ENCODE assay signal across 1 cellular context in the genomic region with DNA sequence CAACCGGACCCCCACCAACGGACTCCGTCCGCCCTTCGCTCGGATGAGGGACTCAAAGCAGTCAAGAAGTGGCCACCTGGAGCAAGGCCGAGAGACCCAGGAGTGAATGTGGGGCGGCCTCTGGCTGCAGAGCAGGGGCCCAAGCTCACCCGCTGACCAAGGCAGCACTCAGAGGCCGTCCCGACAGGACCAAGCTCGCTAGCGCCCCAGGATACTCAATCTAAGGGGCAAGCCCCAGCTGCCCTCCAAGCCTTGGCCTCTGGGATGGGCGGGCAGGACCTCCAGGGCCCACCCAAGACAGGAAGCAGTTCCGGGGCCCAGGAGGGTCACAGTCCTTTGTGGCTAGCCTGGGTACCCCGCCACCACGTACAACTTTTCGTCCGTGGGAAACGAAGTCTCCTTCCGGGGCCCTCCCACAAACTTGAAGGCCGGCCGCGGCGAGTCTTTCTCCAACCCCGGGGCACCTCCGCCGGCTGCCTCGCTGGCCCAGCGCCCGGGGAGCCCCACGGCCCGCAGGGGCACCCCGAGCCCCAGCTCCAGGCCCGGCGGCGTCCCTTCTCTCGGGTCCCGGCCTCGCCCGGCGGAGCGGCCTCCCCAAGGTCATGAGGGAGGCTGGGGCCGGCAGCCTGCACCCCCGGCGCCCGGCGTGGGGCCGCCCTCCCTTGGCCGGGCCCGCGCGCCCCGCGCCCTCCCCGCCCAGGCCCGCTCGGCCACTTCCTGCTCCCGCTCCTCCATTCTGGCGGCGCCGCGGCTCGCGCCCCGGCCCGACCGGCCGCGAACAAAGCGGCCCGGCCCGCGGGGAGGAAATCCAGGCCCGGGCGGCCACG.
TF ChIP-seq lines count a peak whose summit lies in the region.

No MANE protein-coding gene starts in this region.

TF ChIP-seq in HepG2, 621 proteins besides CTCF, POLR2A, EP300 and RAD21 (continues in another document):
- TF ChIP-seq SMAD1 (CRISPR knock-in tag; IDR thresholded peaks at IDR 0.05; ENCODE audit: borderline replicate concordance, low read depth) (no peak), PHF8 (CRISPR knock-in tag; IDR thresholded peaks at IDR 0.05) (peak; percentile 50), ISX (CRISPR knock-in tag; conservative IDR thresholded peaks at IDR 0.05) (0 out of 2 replicates have a peak, but pooled peaks have one; percentile 32), ZFX (CRISPR knock-in tag; IDR thresholded peaks at IDR 0.05; ENCODE audit: low read depth) (peak; percentile 80), ZNF589 (CRISPR knock-in tag; conservative IDR thresholded peaks at IDR 0.05) (no peak), ZNF777 (CRISPR knock-in tag; IDR thresholded peaks at IDR 0.05) (no peak), IKZF4 (CRISPR knock-in tag; IDR thresholded peaks at IDR 0.05; ENCODE audit: borderline replicate concordance, low read depth, not compliant biosample characterization) (peak; percentile 13), AGO2 (optimal IDR thresholded peaks at IDR 0.05; ENCODE audit: low read depth, low read length) (peak; percentile 42), ZNF678 (CRISPR knock-in tag; IDR thresholded peaks at IDR 0.05) (no peak), KDM5B (CRISPR knock-in tag; IDR thresholded peaks at IDR 0.05; ENCODE audit: borderline replicate concordance) (0 out of 2 replicates have a peak, but pooled peaks have one; percentile 16), YEATS4 (CRISPR knock-in tag; IDR thresholded peaks at IDR 0.05; ENCODE audit: borderline replicate concordance) (no peak), ZNF10 (CRISPR knock-in tag; IDR thresholded peaks at IDR 0.05; ENCODE audit: borderline replicate concordance, low read depth) (no peak), ELF3 (CRISPR knock-in tag; IDR thresholded peaks at IDR 0.05) (no peak), CC2D1A (CRISPR knock-in tag; IDR thresholded peaks at IDR 0.05) (no peak), ZNF430 (CRISPR knock-in tag; IDR thresholded peaks at IDR 0.05) (0 out of 2 replicates have a peak, but pooled peaks have one; percentile 37), NRL (CRISPR knock-in tag; IDR thresholded peaks at IDR 0.05; ENCODE audit: borderline replicate concordance) (peak; percentile 25; the same call in 1 of the 2 replicates), RBM39 (IDR thresholded peaks at IDR 0.05; ENCODE audit: low read depth, low read length, poor library complexity, severe bottlenecking) (no peak), HIVEP1 (CRISPR knock-in tag; IDR thresholded peaks at IDR 0.05) (0 out of 2 replicates have a peak, but pooled peaks have one; percentile 9), ZNF282 (IDR thresholded peaks at IDR 0.05; ENCODE audit: partially characterized antibody) (no peak), ZBTB42 (CRISPR knock-in tag; IDR thresholded peaks at IDR 0.05) (0 out of 2 replicates have a peak, but pooled peaks have one; percentile 55), ZFY (CRISPR knock-in tag; IDR thresholded peaks at IDR 0.05) (peak; percentile 27), NONO (IDR thresholded peaks at IDR 0.05) (no peak), NONO (CRISPR knock-in tag; conservative IDR thresholded peaks at IDR 0.05) (0 out of 2 replicates have a peak, but pooled peaks have one; percentile 20), HNRNPLL (IDR thresholded peaks at IDR 0.05; ENCODE audit: low read depth, low read length, poor library complexity, severe bottlenecking) (peak; percentile 15), NFKB2 (CRISPR knock-in tag; IDR thresholded peaks at IDR 0.05; ENCODE audit: borderline replicate concordance) (peak; percentile 23; the same call in 1 of the 2 replicates), FIP1L1 (IDR thresholded peaks at IDR 0.05; ENCODE audit: borderline replicate concordance, insufficient read depth, low read depth, low read length) (no peak), ZSCAN25 (CRISPR knock-in tag; IDR thresholded peaks at IDR 0.05) (no peak), ATF1 (CRISPR knock-in tag; IDR thresholded peaks at IDR 0.05) (no peak), GABPB1 (CRISPR knock-in tag; IDR thresholded peaks at IDR 0.05) (peak; percentile 82)
- TF ChIP-seq, protein P1, sequence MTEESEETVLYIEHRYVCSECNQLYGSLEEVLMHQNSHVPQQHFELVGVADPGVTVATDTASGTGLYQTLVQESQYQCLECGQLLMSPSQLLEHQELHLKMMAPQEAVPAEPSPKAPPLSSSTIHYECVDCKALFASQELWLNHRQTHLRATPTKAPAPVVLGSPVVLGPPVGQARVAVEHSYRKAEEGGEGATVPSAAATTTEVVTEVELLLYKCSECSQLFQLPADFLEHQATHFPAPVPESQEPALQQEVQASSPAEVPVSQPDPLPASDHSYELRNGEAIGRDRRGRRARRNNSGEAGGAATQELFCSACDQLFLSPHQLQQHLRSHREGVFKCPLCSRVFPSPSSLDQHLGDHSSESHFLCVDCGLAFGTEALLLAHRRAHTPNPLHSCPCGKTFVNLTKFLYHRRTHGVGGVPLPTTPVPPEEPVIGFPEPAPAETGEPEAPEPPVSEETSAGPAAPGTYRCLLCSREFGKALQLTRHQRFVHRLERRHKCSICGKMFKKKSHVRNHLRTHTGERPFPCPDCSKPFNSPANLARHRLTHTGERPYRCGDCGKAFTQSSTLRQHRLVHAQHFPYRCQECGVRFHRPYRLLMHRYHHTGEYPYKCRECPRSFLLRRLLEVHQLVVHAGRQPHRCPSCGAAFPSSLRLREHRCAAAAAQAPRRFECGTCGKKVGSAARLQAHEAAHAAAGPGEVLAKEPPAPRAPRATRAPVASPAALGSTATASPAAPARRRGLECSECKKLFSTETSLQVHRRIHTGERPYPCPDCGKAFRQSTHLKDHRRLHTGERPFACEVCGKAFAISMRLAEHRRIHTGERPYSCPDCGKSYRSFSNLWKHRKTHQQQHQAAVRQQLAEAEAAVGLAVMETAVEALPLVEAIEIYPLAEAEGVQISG (CRISPR knock-in tag; IDR thresholded peaks at IDR 0.05), result peak; percentile 7; the same call in 1 of the 2 replicates
- TF ChIP-seq, protein P2, sequence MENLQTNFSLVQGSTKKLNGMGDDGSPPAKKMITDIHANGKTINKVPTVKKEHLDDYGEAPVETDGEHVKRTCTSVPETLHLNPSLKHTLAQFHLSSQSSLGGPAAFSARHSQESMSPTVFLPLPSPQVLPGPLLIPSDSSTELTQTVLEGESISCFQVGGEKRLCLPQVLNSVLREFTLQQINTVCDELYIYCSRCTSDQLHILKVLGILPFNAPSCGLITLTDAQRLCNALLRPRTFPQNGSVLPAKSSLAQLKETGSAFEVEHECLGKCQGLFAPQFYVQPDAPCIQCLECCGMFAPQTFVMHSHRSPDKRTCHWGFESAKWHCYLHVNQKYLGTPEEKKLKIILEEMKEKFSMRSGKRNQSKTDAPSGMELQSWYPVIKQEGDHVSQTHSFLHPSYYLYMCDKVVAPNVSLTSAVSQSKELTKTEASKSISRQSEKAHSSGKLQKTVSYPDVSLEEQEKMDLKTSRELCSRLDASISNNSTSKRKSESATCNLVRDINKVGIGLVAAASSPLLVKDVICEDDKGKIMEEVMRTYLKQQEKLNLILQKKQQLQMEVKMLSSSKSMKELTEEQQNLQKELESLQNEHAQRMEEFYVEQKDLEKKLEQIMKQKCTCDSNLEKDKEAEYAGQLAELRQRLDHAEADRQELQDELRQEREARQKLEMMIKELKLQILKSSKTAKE (CRISPR knock-in tag; IDR thresholded peaks at IDR 0.05; ENCODE audit: borderline replicate concordance), result no peak
- TF ChIP-seq, protein P3, sequence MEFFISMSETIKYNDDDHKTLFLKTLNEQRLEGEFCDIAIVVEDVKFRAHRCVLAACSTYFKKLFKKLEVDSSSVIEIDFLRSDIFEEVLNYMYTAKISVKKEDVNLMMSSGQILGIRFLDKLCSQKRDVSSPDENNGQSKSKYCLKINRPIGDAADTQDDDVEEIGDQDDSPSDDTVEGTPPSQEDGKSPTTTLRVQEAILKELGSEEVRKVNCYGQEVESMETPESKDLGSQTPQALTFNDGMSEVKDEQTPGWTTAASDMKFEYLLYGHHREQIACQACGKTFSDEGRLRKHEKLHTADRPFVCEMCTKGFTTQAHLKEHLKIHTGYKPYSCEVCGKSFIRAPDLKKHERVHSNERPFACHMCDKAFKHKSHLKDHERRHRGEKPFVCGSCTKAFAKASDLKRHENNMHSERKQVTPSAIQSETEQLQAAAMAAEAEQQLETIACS (CRISPR knock-in tag; IDR thresholded peaks at IDR 0.05), result peak; percentile 30; the same call in 1 of the 2 replicates
- TF ChIP-seq, protein P4, sequence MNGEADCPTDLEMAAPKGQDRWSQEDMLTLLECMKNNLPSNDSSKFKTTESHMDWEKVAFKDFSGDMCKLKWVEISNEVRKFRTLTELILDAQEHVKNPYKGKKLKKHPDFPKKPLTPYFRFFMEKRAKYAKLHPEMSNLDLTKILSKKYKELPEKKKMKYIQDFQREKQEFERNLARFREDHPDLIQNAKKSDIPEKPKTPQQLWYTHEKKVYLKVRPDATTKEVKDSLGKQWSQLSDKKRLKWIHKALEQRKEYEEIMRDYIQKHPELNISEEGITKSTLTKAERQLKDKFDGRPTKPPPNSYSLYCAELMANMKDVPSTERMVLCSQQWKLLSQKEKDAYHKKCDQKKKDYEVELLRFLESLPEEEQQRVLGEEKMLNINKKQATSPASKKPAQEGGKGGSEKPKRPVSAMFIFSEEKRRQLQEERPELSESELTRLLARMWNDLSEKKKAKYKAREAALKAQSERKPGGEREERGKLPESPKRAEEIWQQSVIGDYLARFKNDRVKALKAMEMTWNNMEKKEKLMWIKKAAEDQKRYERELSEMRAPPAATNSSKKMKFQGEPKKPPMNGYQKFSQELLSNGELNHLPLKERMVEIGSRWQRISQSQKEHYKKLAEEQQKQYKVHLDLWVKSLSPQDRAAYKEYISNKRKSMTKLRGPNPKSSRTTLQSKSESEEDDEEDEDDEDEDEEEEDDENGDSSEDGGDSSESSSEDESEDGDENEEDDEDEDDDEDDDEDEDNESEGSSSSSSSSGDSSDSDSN (CRISPR knock-in tag; IDR thresholded peaks at IDR 0.05), result peak; percentile 66; the same call in 1 of the 2 replicates
- TF ChIP-seq, protein P5, sequence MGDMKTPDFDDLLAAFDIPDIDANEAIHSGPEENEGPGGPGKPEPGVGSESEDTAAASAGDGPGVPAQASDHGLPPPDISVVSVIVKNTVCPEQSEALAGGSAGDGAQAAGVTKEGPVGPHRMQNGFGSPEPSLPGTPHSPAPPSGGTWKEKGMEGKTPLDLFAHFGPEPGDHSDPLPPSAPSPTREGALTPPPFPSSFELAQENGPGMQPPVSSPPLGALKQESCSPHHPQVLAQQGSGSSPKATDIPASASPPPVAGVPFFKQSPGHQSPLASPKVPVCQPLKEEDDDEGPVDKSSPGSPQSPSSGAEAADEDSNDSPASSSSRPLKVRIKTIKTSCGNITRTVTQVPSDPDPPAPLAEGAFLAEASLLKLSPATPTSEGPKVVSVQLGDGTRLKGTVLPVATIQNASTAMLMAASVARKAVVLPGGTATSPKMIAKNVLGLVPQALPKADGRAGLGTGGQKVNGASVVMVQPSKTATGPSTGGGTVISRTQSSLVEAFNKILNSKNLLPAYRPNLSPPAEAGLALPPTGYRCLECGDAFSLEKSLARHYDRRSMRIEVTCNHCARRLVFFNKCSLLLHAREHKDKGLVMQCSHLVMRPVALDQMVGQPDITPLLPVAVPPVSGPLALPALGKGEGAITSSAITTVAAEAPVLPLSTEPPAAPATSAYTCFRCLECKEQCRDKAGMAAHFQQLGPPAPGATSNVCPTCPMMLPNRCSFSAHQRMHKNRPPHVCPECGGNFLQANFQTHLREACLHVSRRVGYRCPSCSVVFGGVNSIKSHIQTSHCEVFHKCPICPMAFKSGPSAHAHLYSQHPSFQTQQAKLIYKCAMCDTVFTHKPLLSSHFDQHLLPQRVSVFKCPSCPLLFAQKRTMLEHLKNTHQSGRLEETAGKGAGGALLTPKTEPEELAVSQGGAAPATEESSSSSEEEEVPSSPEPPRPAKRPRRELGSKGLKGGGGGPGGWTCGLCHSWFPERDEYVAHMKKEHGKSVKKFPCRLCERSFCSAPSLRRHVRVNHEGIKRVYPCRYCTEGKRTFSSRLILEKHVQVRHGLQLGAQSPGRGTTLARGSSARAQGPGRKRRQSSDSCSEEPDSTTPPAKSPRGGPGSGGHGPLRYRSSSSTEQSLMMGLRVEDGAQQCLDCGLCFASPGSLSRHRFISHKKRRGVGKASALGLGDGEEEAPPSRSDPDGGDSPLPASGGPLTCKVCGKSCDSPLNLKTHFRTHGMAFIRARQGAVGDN (CRISPR knock-in tag; IDR thresholded peaks at IDR 0.05), result peak; percentile 40; the same call in 1 of the 2 replicates
- TF ChIP-seq, protein P6, sequence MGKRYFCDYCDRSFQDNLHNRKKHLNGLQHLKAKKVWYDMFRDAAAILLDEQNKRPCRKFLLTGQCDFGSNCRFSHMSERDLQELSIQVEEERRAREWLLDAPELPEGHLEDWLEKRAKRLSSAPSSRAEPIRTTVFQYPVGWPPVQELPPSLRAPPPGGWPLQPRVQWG (CRISPR knock-in tag; IDR thresholded peaks at IDR 0.05; ENCODE audit: borderline replicate concordance, low read depth), result no peak
- TF ChIP-seq, protein P7, sequence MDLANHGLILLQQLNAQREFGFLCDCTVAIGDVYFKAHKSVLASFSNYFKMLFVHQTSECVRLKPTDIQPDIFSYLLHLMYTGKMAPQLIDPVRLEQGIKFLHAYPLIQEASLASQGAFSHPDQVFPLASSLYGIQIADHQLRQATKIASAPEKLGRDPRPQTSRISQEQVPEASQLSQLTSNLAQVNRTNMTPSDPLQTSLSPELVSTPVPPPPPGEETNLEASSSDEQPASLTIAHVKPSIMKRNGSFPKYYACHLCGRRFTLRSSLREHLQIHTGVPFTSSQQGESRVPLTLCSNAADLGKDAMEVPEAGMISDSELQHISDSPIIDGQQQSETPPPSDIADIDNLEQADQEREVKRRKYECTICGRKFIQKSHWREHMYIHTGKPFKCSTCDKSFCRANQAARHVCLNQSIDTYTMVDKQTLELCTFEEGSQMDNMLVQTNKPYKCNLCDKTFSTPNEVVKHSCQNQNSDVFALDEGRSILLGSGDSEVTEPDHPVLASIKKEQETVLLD (CRISPR knock-in tag; IDR thresholded peaks at IDR 0.05; ENCODE audit: low read depth), result 0 out of 2 replicates have a peak, but pooled peaks have one; percentile 29
- TF ChIP-seq, protein P8, sequence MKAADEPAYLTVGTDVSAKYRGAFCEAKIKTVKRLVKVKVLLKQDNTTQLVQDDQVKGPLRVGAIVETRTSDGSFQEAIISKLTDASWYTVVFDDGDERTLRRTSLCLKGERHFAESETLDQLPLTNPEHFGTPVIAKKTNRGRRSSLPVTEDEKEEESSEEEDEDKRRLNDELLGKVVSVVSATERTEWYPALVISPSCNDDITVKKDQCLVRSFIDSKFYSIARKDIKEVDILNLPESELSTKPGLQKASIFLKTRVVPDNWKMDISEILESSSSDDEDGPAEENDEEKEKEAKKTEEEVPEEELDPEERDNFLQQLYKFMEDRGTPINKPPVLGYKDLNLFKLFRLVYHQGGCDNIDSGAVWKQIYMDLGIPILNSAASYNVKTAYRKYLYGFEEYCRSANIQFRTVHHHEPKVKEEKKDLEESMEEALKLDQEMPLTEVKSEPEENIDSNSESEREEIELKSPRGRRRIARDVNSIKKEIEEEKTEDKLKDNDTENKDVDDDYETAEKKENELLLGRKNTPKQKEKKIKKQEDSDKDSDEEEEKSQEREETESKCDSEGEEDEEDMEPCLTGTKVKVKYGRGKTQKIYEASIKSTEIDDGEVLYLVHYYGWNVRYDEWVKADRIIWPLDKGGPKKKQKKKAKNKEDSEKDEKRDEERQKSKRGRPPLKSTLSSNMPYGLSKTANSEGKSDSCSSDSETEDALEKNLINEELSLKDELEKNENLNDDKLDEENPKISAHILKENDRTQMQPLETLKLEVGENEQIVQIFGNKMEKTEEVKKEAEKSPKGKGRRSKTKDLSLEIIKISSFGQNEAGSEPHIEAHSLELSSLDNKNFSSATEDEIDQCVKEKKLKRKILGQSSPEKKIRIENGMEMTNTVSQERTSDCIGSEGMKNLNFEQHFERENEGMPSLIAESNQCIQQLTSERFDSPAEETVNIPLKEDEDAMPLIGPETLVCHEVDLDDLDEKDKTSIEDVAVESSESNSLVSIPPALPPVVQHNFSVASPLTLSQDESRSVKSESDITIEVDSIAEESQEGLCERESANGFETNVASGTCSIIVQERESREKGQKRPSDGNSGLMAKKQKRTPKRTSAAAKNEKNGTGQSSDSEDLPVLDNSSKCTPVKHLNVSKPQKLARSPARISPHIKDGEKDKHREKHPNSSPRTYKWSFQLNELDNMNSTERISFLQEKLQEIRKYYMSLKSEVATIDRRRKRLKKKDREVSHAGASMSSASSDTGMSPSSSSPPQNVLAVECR (CRISPR knock-in tag; IDR thresholded peaks at IDR 0.05; ENCODE audit: borderline replicate concordance), result peak; percentile 27; the same call in 1 of the 2 replicates
